15 cellular contexts compared by ENCODE assay signal in the genomic region with DNA sequence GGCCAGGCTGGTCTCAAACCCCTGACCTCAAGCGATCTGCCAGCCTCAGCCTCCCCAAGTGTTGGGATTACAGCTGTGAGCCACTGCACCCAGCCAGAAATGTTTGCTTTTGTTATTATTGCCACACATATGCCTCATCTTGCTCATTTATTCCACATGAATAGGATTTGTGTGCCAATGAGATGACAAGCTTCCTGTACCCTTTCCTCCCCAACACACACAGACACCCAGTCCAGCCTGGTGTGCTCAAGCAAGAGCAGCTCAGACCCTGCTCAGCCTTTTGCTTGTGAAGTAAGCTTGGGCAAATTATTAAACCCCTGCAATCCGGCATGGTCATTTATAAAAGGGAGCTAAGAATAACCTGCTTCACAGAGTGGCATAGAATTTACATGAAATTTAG.
DNase-seq lines count a peak whose midpoint lies in the region; ATAC-seq, FAIRE-seq and TF ChIP-seq lines count a peak whose summit lies in the region.
"Had no signal": no experiment of that assay in that cellular context is flagged by ENCODE, and none has a peak within 500 bp of the region (broad histone marks: within the 10 kb centered on the region; RNA-seq: fewer than 3 reads in every experiment).

No MANE protein-coding gene starts in this region.

- intact Hi-C loops in adrenal gland (cut with DNase I), result no loop called here

- H3K4me1 ChIP-seq in adrenal gland (replicated peaks in 1 of 2), result no peaks in the 10 kb centered on the region
- H3K4me1 ChIP-seq: right atrium auricular region had no signal

- H3K27ac ChIP-seq in VCaP (peak overlapping the region; percentile 78), adrenal gland (no peak overlapping the region)
- H3K27ac ChIP-seq: right atrium auricular region had no signal

- ATAC-seq in GM21825 (IDR thresholded peaks at IDR 0.05; ENCODE audit: unreplicated experiment) (no peak), GM18511 (IDR thresholded peaks at IDR 0.05; ENCODE audit: unreplicated experiment) (no peak)
- ATAC-seq: naive thymus-derived CD4-positive, alpha-beta T cell had no signal

- WGBS in adrenal gland, 4 donors, result 81 to 96% (median 88%) methylated on average over 2 of the region's 2 CpGs

- FAIRE-seq in islet of Langerhans (lab: Jason Lieb, UNC), result peak; percentile 58
- FAIRE-seq: colon had no signal

- TF ChIP-seq POLR2A in adrenal gland (IDR thresholded peaks at IDR 0.05), result no peak

- DNase-seq in AG09309 (ENCODE audit: low read depth) (peak; percentile 24), HCEC 1CT (peak; percentile 31), adrenal gland (no peak)
- DNase-seq in stimulated activated CD4-positive, alpha-beta T cell treated with anti-CD3 and anti-CD28 coated beads, Interleukin-2, amount 100 ng/mL, for 48 hours, result no peak
- DNase-seq: activated CD8-positive, alpha-beta memory T cell treated with anti-CD3 and anti-CD28 coated beads, Interleukin-2, amount 50 U/mL, for 48 hours; foreskin melanocyte; naive thymus-derived CD4-positive, alpha-beta T cell; NCI-H1436 treated with DMSO at 0.1 percent for 48 hours; stimulated activated naive CD4-positive, alpha-beta T cell treated with Interleukin-2 at 50 U/mL for 16 hours had no signal

- H3K36me3 ChIP-seq in adrenal gland (replicated peaks in 1 of 2), result no peaks in the 10 kb centered on the region
- H3K36me3 ChIP-seq: right atrium auricular region had no signal

- no peak for TF ChIP-seq CTCF in AG09309 (IDR thresholded peaks at IDR 0.05; ENCODE audit: control insufficient read depth, insufficient read depth, low read depth, low read length, missing control alignments)
- no peak for TF ChIP-seq CTCF in VCaP (conservative IDR thresholded peaks at IDR 0.05)
- TF ChIP-seq CTCF in adrenal gland (IDR thresholded peaks at IDR 0.05), result no peak

- H3K4me3 ChIP-seq in AG09309 (ENCODE audit: control insufficient read depth, low read depth, low read length) (no peak overlapping the region), adrenal gland (no peak overlapping the region)
- H3K4me3 ChIP-seq: right atrium auricular region had no signal

- H3K27me3 ChIP-seq in adrenal gland, result no peaks in the 10 kb centered on the region
- H3K27me3 ChIP-seq: right atrium auricular region had no signal

- no peaks in the 10 kb centered on the region for H3K9me3 ChIP-seq in adrenal gland (replicated peaks in 1 of 3)
- H3K9me3 ChIP-seq: right atrium auricular region had no signal

Comparison
In these comparisons a context has a peak if more than half of its experiments do, and no peak if none do; other contexts are left out.
1. DNase-seq: peak in AG09309 (single experiment) and HCEC 1CT (single experiment); none in adrenal gland (0 of 7) and stimulated activated CD4-positive, alpha-beta T cell treated with anti-CD3 and anti-CD28 coated beads, Interleukin-2, amount 100 ng/mL, for 48 hours (0 of 2).